Comparison of ENCODE assay signal across 8 cellular contexts in the genomic region with DNA sequence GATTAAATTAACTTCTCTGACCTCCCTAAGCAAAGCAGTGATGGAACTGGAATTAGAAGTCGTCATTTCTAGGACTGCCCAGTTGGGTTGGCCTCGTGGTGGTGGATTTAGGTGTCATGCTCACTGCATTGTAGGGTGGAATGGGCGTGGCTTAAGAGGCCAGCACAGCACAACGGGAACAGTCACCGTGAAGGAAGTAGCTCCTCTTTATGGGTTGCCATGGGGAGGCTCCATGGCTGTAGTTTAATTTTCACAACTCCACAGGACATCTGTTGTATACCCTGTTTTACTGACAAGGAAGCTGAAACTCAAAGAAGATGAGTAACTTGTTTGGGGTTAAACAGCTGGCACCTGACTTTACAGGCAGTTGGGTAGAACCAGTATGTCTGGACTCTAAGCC.
A peak's percentile ranks its signal among the peaks of the same experiment; 100 is the strongest.
DNase-seq lines count a peak whose midpoint lies in the region; ATAC-seq and TF ChIP-seq lines count a peak whose summit lies in the region.

No MANE protein-coding gene starts in this region.

- no peaks in the 10 kb centered on the region for H3K9me2 ChIP-seq in hepatocyte (replicated peaks; ENCODE audit: insufficient read depth)

- H3K4me1 ChIP-seq in hepatocyte (ENCODE audit: insufficient read depth), result no peaks in the 10 kb centered on the region
- peaks cover 12% of the 10 kb centered on the region for H3K4me1 ChIP-seq in suprapubic skin

- DNase-seq in CD14-positive monocyte (ENCODE audit: low spot score), result peak; percentile 91
- peak; percentile 40 for DNase-seq in activated T-cell treated with anti-CD3 and anti-CD28 coated beads for 4 hours
- peak in 8 of 10 donors; percentile 22 to 70 (median 32) for DNase-seq in naive thymus-derived CD8-positive, alpha-beta T cell
- DNase-seq in hepatocyte (ENCODE audit: low spot score), result no peak
- DNase-seq in KG1 (lab: John Stamatoyannopoulos, UW), result no peak
- DNase-seq in suprapubic skin (ENCODE audit: low spot score in 2 of 2), result no peak

- H3K27me3 ChIP-seq in hepatocyte (no peaks in the 10 kb centered on the region), suprapubic skin (no peaks in the 10 kb centered on the region)

- no peaks in the 10 kb centered on the region for H3K9me3 ChIP-seq in hepatocyte (ENCODE audit: low read depth)
- no peaks in the 10 kb centered on the region for H3K9me3 ChIP-seq in suprapubic skin

- TF ChIP-seq EP300 in suprapubic skin (IDR thresholded peaks at IDR 0.05), result no peak

- 87% methylated on average over 5 of the region's 5 CpGs for WGBS in hepatocyte (ENCODE audit: low lambda C conversion rate, missing lambda C conversion rate)
- 47% methylated on average over 5 of the region's 5 CpGs for WGBS in suprapubic skin

- TF ChIP-seq CTCF in CD14-positive monocyte (IDR thresholded peaks at IDR 0.05) (no peak), hepatocyte (IDR thresholded peaks at IDR 0.05; ENCODE audit: poor library complexity) (no peak), suprapubic skin (IDR thresholded peaks at IDR 0.05) (no peak)

- no peaks in the 10 kb centered on the region for H3K36me3 ChIP-seq in hepatocyte (replicated peaks; ENCODE audit: insufficient read depth, low read depth)
- H3K36me3 ChIP-seq in suprapubic skin, result peaks cover 11% of the 10 kb centered on the region

- no peaks in the 10 kb centered on the region for H3K27me3 Mint-ChIP-seq in CD14-positive monocyte (ENCODE audit: low read depth in 3 of 3)
- peaks cover 0 to 2% (median 0%) of the 10 kb centered on the region in 5 donors for H3K27me3 Mint-ChIP-seq in naive thymus-derived CD8-positive, alpha-beta T cell

- H3K9me3 Mint-ChIP-seq in CD14-positive monocyte, result no peaks in the 10 kb centered on the region
- H3K9me3 Mint-ChIP-seq in naive thymus-derived CD8-positive, alpha-beta T cell, result no peaks in the 10 kb centered on the region

- no peak for TF ChIP-seq POLR2A in suprapubic skin (IDR thresholded peaks at IDR 0.05)

- no peak overlapping the region for H3K4me3 ChIP-seq in hepatocyte
- H3K4me3 ChIP-seq in suprapubic skin, result no peak overlapping the region

- ATAC-seq in GM19467 (IDR thresholded peaks at IDR 0.05; ENCODE audit: unreplicated experiment), result peak; percentile 42
- peak; percentile 39 for ATAC-seq in HG03565 (IDR thresholded peaks at IDR 0.05; ENCODE audit: unreplicated experiment)
- peak; percentile 51 for ATAC-seq in naive thymus-derived CD8-positive, alpha-beta T cell

- peaks cover 51% of the 10 kb centered on the region for H3K4me1 Mint-ChIP-seq in CD14-positive monocyte
- peaks cover 57 to 99% (median 85%) of the 10 kb centered on the region in 4 donors for H3K4me1 Mint-ChIP-seq in naive thymus-derived CD8-positive, alpha-beta T cell

- peak overlapping the region; percentile 83 to 96 (median 92) for H3K27ac Mint-ChIP-seq in CD14-positive monocyte
- peak overlapping the region in 9 of 10 donors; percentile 80 to 96 (median 90) for H3K27ac Mint-ChIP-seq in naive thymus-derived CD8-positive, alpha-beta T cell

- H3K4me2 ChIP-seq in hepatocyte, result no peak overlapping the region

- H3K27ac ChIP-seq in hepatocyte (no peak overlapping the region), suprapubic skin (no peak overlapping the region)

- H3K36me3 Mint-ChIP-seq in CD14-positive monocyte, result peaks cover 58 to 74% of the 10 kb centered on the region in 2 donors
- H3K36me3 Mint-ChIP-seq in naive thymus-derived CD8-positive, alpha-beta T cell, result peaks cover 0 to 72% (median 4%) of the 10 kb centered on the region in 3 donors

- no peaks in the 10 kb centered on the region for H4K20me1 ChIP-seq in hepatocyte (ENCODE audit: insufficient read depth, poor library complexity, severe bottlenecking)

- H2AFZ ChIP-seq in hepatocyte, result no peak overlapping the region

- H3K79me2 ChIP-seq in hepatocyte, result no peaks in the 10 kb centered on the region

- POLR2A ChIA-PET in naive thymus-derived CD8-positive, alpha-beta T cell (lab: Charles Lee), result interaction anchor here (0.9 to 4.8 kb wide), 13 partner anchors 8 to 459 kb away, joined by 3 to 31 read pairs (median 6); no protein-coding TSS in a partner anchor

- no peak overlapping the region for H3K4me3 Mint-ChIP-seq in CD14-positive monocyte
- peak overlapping the region; percentile 31 to 82 (median 68) for H3K4me3 Mint-ChIP-seq in naive thymus-derived CD8-positive, alpha-beta T cell

- intact Hi-C loops in CD14-positive monocyte (cut with micrococcal nuclease), result loop anchor here (5.0 kb wide), 3 partner anchors 44 to 64 kb away; no protein-coding TSS in a partner anchor

Comparison
In these comparisons a context has a peak if more than half of its experiments do, and no peak if none do; other contexts are left out.
1. DNase-seq: peak in CD14-positive monocyte (single experiment), activated T-cell treated with anti-CD3 and anti-CD28 coated beads for 4 hours (single experiment) and naive thymus-derived CD8-positive, alpha-beta T cell (8 of 10); none in hepatocyte (single experiment), KG1 (single experiment) and suprapubic skin (0 of 2).
2. H3K4me3 Mint-ChIP-seq: peak in naive thymus-derived CD8-positive, alpha-beta T cell (10 of 10); none in CD14-positive monocyte (0 of 2).
3. Peak in every context shown above with its lines, with median percentiles within 50 percentile points of each other: ATAC-seq.